8 cellular contexts compared by ENCODE assay signal in genomic region chr5:142109356-142110045, GRCh38. TPM values are rescaled to one million over a fixed set of nuclear protein-coding genes. Genes with fewer than 3 reads are reported as not detected.
DNase-seq lines count a peak whose midpoint lies in the region; ATAC-seq and TF ChIP-seq lines count a peak whose summit lies in the region.

No MANE protein-coding gene starts in this region.

- H2BK12ac ChIP-seq in mesenchymal stem cell (ENCODE audit: low read length in 2 of 2) = peak overlapping the region in 1 of 2 experiments; percentile 71

- H3K4me3 ChIP-seq in BLaER1 treated with 17β-estradiol and CSF1 and Interleukin-3, amounts not matched to agents 10 nM and 100 nM = peak overlapping the region; percentile 71 to 93 (median 78)
- H3K4me3 ChIP-seq in SJSA1 (peak overlapping the region; percentile 96), duodenal mucosa (ENCODE audit: low read depth in 1 of 2, low read length in 2 of 2) (peak overlapping the region; percentile 80 to 94), mesenchymal stem cell (ENCODE audit: insufficient read depth in 1 of 2, low read depth in 1 of 2, low read length in 2 of 2) (peak overlapping the region; percentile 98)

- peaks cover 2% of the 10 kb centered on the region for H3K79me1 ChIP-seq in mesenchymal stem cell (replicated peaks; ENCODE audit: low read length, poor library complexity, severe bottlenecking)

- no peak overlapping the region for H2AK5ac ChIP-seq in mesenchymal stem cell (ENCODE audit: low read length, severe bottlenecking)

- no peaks in the 10 kb centered on the region; a peak in 1 of 22 replicates for H3K36me3 ChIP-seq in BLaER1 treated with 17β-estradiol and CSF1 and Interleukin-3, amounts not matched to agents 10 nM and 100 nM
- peaks cover 29% of the 10 kb centered on the region for H3K36me3 ChIP-seq in SJSA1
- no peaks in the 10 kb centered on the region for H3K36me3 ChIP-seq in duodenal mucosa (ENCODE audit: control insufficient read depth in 1 of 2, insufficient read depth in 2 of 2, low read length in 2 of 2)
- peaks cover 0 to 5% of the 10 kb centered on the region in 2 experiments for H3K36me3 ChIP-seq in mesenchymal stem cell (ENCODE audit: control insufficient read depth in 1 of 2, insufficient read depth in 2 of 2, low read depth in 1 of 2, low read length in 2 of 2)

- H3K23ac ChIP-seq in mesenchymal stem cell (ENCODE audit: low read length in 2 of 2) = no peak overlapping the region

- peak overlapping the region; percentile 99 for H2AFZ ChIP-seq in mesenchymal stem cell (ENCODE audit: low read depth, low read length)

- H3K4me2 ChIP-seq in BLaER1 treated with 17β-estradiol and CSF1 and Interleukin-3, amounts not matched to agents 10 nM and 100 nM = peak overlapping the region; percentile 84 to 97 (median 91)
- peak overlapping the region; percentile 69 for H3K4me2 ChIP-seq in mesenchymal stem cell (ENCODE audit: low read length, poor library complexity, severe bottlenecking)

- no peak overlapping the region for H4K91ac ChIP-seq in mesenchymal stem cell (ENCODE audit: low read length)

- peak; percentile 11 for ATAC-seq in GM21825 (IDR thresholded peaks at IDR 0.05; ENCODE audit: unreplicated experiment)
- no peak for ATAC-seq in HG03521 (IDR thresholded peaks at IDR 0.05; ENCODE audit: unreplicated experiment)
- ATAC-seq in GM18517 (IDR thresholded peaks at IDR 0.05; ENCODE audit: unreplicated experiment) = no peak

- peak overlapping the region; percentile 99 for H3K4me3 Mint-ChIP-seq in type B pancreatic cell

- H3K9ac ChIP-seq in BLaER1 treated with 17β-estradiol and CSF1 and Interleukin-3, amounts not matched to agents 10 nM and 100 nM = peak overlapping the region; percentile 82 to 99 (median 88)
- H3K9ac ChIP-seq in duodenal mucosa (ENCODE audit: low read depth in 1 of 2, low read length in 2 of 2) (peak overlapping the region; percentile 77 to 78), mesenchymal stem cell (ENCODE audit: low read length) (peak overlapping the region; percentile 95)

- peaks cover 26% of the 10 kb centered on the region for H3K4me1 Mint-ChIP-seq in type B pancreatic cell (ENCODE audit: unreplicated experiment)

- peak overlapping the region; percentile 76 to 93 (median 81) for H3K27ac ChIP-seq in BLaER1 treated with 17β-estradiol and CSF1 and Interleukin-3, amounts not matched to agents 10 nM and 100 nM
- H3K27ac ChIP-seq in SJSA1 = peak overlapping the region; percentile 86
- H3K27ac ChIP-seq in duodenal mucosa (ENCODE audit: low read depth, low read length) = peak overlapping the region; percentile 95
- H3K27ac ChIP-seq in mesenchymal stem cell (ENCODE audit: low read length, poor library complexity, severe bottlenecking) = peak overlapping the region; percentile 72

- H2BK5ac ChIP-seq in mesenchymal stem cell (ENCODE audit: low read depth, low read length, poor library complexity, severe bottlenecking) = no peak overlapping the region

- H3K14ac ChIP-seq in mesenchymal stem cell (ENCODE audit: low read length in 2 of 2) = no peak overlapping the region

- 3% methylated on average over 14 of the region's 18 CpGs for WGBS in mesenchymal stem cell

- peaks cover 0 to 52% (median 9%) of the 10 kb centered on the region in 11 experiments; a peak in 10 of 22 replicates for H4K20me1 ChIP-seq in BLaER1 treated with 17β-estradiol and CSF1 and Interleukin-3, amounts not matched to agents 10 nM and 100 nM

- H3K18ac ChIP-seq in mesenchymal stem cell (ENCODE audit: low read depth in 1 of 2, low read length in 2 of 2) = peak overlapping the region; percentile 97 to 99

- H3K9me3 Mint-ChIP-seq in type B pancreatic cell = no peaks in the 10 kb centered on the region

- TF ChIP-seq CTCF in type B pancreatic cell (conservative IDR thresholded peaks at IDR 0.05) = no peak

- H3K27me3 Mint-ChIP-seq in type B pancreatic cell = no peaks in the 10 kb centered on the region

- peak overlapping the region; percentile 96 for H4K8ac ChIP-seq in mesenchymal stem cell (ENCODE audit: low read length)

- peaks cover 14% of the 10 kb centered on the region for H3K36me3 Mint-ChIP-seq in type B pancreatic cell

- peak overlapping the region in 1 of 2 experiments; percentile 98 for H3K4ac ChIP-seq in mesenchymal stem cell (ENCODE audit: low read depth in 1 of 2, low read length in 2 of 2)

- no peak overlapping the region for H2BK15ac ChIP-seq in mesenchymal stem cell (ENCODE audit: low read depth, poor library complexity, severe bottlenecking)

- no peak overlapping the region for H2BK120ac ChIP-seq in mesenchymal stem cell (ENCODE audit: low read depth, low read length)

- H3K9me3 ChIP-seq in BLaER1 treated with 17β-estradiol and CSF1 and Interleukin-3, amounts not matched to agents 10 nM and 100 nM (replicated peaks in 1 of 11) = no peaks in the 10 kb centered on the region
- H3K9me3 ChIP-seq in SJSA1 (replicated peaks) (peaks cover 3% of the 10 kb centered on the region; the same call in 1 of the 2 replicates), duodenal mucosa (ENCODE audit: control insufficient read depth in 1 of 2, low read length in 2 of 2) (no peaks in the 10 kb centered on the region), mesenchymal stem cell (ENCODE audit: control insufficient read depth, low read length) (no peaks in the 10 kb centered on the region)

- DNase-seq in SJSA1 (ENCODE audit: low read depth in 1 of 2, low spot score in 2 of 2) (no peak), mesenchymal stem cell (peak; percentile 55), type B pancreatic cell (ENCODE audit: extremely low spot score, unreplicated experiment) (no peak)

- peak overlapping the region; percentile 97 for H3K27ac Mint-ChIP-seq in type B pancreatic cell

- peaks cover 15 to 26% (median 19%) of the 10 kb centered on the region in 10 experiments for H3K4me1 ChIP-seq in BLaER1 treated with 17β-estradiol and CSF1 and Interleukin-3, amounts not matched to agents 10 nM and 100 nM
- H3K4me1 ChIP-seq in SJSA1 (replicated peaks) (peaks cover 20% of the 10 kb centered on the region), duodenal mucosa (ENCODE audit: control insufficient read depth in 1 of 2, insufficient read depth in 2 of 2, low read length in 2 of 2) (peaks cover 22% of the 10 kb centered on the region in 2 donors), mesenchymal stem cell (ENCODE audit: control insufficient read depth, insufficient read depth, low read depth, low read length) (peaks cover 4% of the 10 kb centered on the region)

- peaks cover 0 to 45% (median 39%) of the 10 kb centered on the region in 11 experiments; a peak in 19 of 22 replicates for H3K27me3 ChIP-seq in BLaER1 treated with 17β-estradiol and CSF1 and Interleukin-3, amounts not matched to agents 10 nM and 100 nM
- H3K27me3 ChIP-seq in SJSA1 (replicated peaks) = no peaks in the 10 kb centered on the region
- no peaks in the 10 kb centered on the region for H3K27me3 ChIP-seq in duodenal mucosa (ENCODE audit: control insufficient read depth in 1 of 2, insufficient read depth in 2 of 2, low read length in 2 of 2)
- H3K27me3 ChIP-seq in mesenchymal stem cell (ENCODE audit: control insufficient read depth in 1 of 2, insufficient read depth in 1 of 2, low read length in 2 of 2) = no peaks in the 10 kb centered on the region

RNA-seq across cellular contexts. Expression of gene NDFIP1, which starts 0.9 kb away (rescaled TPM):
- total RNA-seq in SJSA1 (2014; rRNA removed; shearing (Covaris generic)) = 76.1 and 77.2 TPM in 2 replicates
- 32.5 TPM for polyA plus RNA-seq in mesenchymal stem cell (2013, experiment 1 of 2)
- polyA plus RNA-seq in mesenchymal stem cell (2013, experiment 2 of 2) = 34.7 TPM
- 57.7 and 59.3 TPM in 2 replicates for total RNA-seq in type B pancreatic cell (ENCODE audit: low replicate concordance)
